1 cellular context compared by ENCODE assay signal in the genomic region with DNA sequence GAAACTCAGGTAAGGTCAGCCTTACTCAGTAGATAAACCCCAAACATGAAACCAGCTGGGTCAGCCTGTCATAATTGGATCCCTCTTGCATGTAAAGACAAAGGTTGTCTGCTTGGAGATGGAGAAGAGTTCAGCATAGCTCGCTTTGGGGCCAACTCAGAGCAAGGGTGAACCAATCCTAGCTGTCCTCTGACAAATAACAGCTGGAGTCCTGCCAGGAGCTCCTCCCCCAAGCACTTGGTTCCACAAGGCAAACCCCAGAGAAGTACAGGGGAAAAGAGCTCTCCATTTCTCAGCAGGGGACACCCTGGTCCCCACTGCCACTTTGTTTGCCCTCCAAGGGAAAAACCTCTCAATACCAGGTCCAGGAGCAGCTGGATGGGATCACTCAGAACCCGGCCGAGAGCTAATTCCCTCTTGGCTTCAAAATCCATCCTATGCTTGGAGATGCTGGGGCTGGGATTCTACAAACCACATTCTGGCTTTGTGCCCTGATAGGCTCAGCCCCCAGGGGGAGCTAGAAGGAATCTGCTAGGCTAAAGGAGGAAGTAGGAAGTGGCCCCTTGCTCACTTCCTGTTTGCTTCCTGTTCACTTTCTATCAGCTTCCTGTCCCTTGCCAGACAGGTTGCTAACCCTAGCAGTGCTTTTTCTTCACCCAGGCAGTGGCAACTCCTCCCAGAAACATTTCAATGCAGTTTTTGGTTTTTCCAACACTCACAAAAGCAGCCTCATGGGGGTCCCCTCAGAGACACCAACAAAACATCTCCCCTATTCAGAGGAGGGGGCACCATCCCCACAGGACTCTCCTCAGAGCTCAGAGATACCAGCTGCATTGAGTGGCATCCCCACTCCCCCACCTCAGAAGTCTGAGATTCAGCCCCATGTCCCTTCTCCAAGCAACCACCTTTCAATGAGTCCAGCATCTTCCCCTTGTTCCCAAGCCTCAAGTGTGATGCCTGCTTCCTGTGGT.
TF ChIP-seq lines count a peak whose summit lies in the region.

No MANE protein-coding gene starts in this region.

TF ChIP-seq in endothelial cell of umbilical vein, 7 proteins besides CTCF, POLR2A, EP300 and RAD21 (continued from another document):
- TF ChIP-seq JUN (IDR thresholded peaks at IDR 0.05; ENCODE audit: borderline replicate concordance, insufficient read depth, insufficient read length, low read depth) = peak; percentile 1
